ENCODE assay signal across 15 cellular contexts in genomic region chr6:152316024-152316423, GRCh38.
DNase-seq lines count a peak whose midpoint lies in the region; TF ChIP-seq lines count a peak whose summit lies in the region.
"Had no signal": no experiment of that assay in that cellular context is flagged by ENCODE, and none has a peak within 500 bp of the region (broad histone marks: within the 10 kb centered on the region; RNA-seq: fewer than 3 reads in every experiment).

No MANE protein-coding gene starts in this region.

- intact Hi-C loops in A673 (cut with micrococcal nuclease; ENCODE audit: unreplicated experiment): no loop called here

- CTCF ChIA-PET in A673 (lab: Charles Lee): no interaction called here

- H3K27ac ChIP-seq in A673 (ENCODE audit: low read depth, low read length, poor library complexity, severe bottlenecking): no peak overlapping the region
- H3K27ac ChIP-seq: HL-60 had no signal

- H3K36me3 ChIP-seq in A673 (ENCODE audit: insufficient read depth, low read length, poor library complexity, severe bottlenecking): no peaks in the 10 kb centered on the region

- H3K27me3 ChIP-seq in A673 (replicated peaks; ENCODE audit: insufficient read depth, low read depth, low read length, poor library complexity): no peaks in the 10 kb centered on the region

- peak; percentile 54 for DNase-seq in GM04504 (ENCODE audit: low read depth)
- no peak for DNase-seq in chondrocyte (ENCODE audit: low spot score)
- peak; percentile 57 for DNase-seq in hepatic stellate cell (ENCODE audit: low spot score)
- peak; percentile 35 for DNase-seq in smooth muscle cell of the brain vasculature (ENCODE audit: low read depth, low spot score)
- no peak for DNase-seq in NCI-H1105 treated with DMSO at 0.1 percent for 48 hours (lab: John Stamatoyannopoulos, UW)
- no peak for DNase-seq in A673 (ENCODE audit: low spot score)
- no peak for DNase-seq in activated CD4-positive, alpha-beta T cell treated with anti-CD3 and anti-CD28 coated beads, Interleukin-2, amount 50 U/mL, for 1 hour
- no peak for DNase-seq in NCI-H128 (lab: John Stamatoyannopoulos, UW; ENCODE audit: unreplicated experiment)
- DNase-seq: activated CD4-positive, alpha-beta T cell treated with anti-CD3 and anti-CD28 coated beads for 48 hours; activated gamma-delta T cell; Caco-2; naive B cell; stimulated activated naive CD4-positive, alpha-beta T cell; SW 1271 had no signal

- peaks cover 52% of the 10 kb centered on the region for H3K36me3 Mint-ChIP-seq in chondrocyte (ENCODE audit: low read depth)
- H3K36me3 Mint-ChIP-seq: naive B cell had no signal

- no peak overlapping the region for H3K4me3 ChIP-seq in A673 (ENCODE audit: low read depth, low read length, poor library complexity, severe bottlenecking)

- peak overlapping the region; percentile 96 for H3K27ac Mint-ChIP-seq in chondrocyte (ENCODE audit: unreplicated experiment)

- H3K4me3 Mint-ChIP-seq in chondrocyte (ENCODE audit: unreplicated experiment): no peak overlapping the region
- H3K4me3 Mint-ChIP-seq: naive B cell had no signal

- no peaks in the 10 kb centered on the region for H3K27me3 Mint-ChIP-seq in chondrocyte (ENCODE audit: low read depth)

- POLR2A ChIA-PET in A673 (lab: Charles Lee; ENCODE audit: low non-redundant PET): no interaction called here

- no peaks in the 10 kb centered on the region for H3K9me3 Mint-ChIP-seq in chondrocyte (ENCODE audit: low read depth)
- H3K9me3 Mint-ChIP-seq: naive B cell had no signal

- no peaks in the 10 kb centered on the region for H3K4me1 ChIP-seq in A673 (ENCODE audit: insufficient read depth, low read length, poor library complexity, severe bottlenecking)

- TF ChIP-seq CTCF in chondrocyte (IDR thresholded peaks at IDR 0.05) (no peak), A673 (conservative IDR thresholded peaks at IDR 0.05; ENCODE audit: low read depth, low read length) (no peak)

- BruUV-seq in A673 (replicated peaks; lab: Mats Ljungman, UMichigan): no TSS peak

- peaks cover 34% of the 10 kb centered on the region for H3K4me1 Mint-ChIP-seq in chondrocyte (ENCODE audit: low read depth)

- no peaks in the 10 kb centered on the region for H3K9me3 ChIP-seq in A673 (ENCODE audit: low read depth, low read length, poor library complexity, severe bottlenecking)

Comparison
In these comparisons a context has a peak if more than half of its experiments do, and no peak if none do; other contexts are left out.
1. DNase-seq: peak in GM04504 (single experiment), hepatic stellate cell (single experiment) and smooth muscle cell of the brain vasculature (single experiment); none in chondrocyte (single experiment), NCI-H1105 treated with DMSO at 0.1 percent for 48 hours (single experiment), A673 (single experiment), activated CD4-positive, alpha-beta T cell treated with anti-CD3 and anti-CD28 coated beads, Interleukin-2, amount 50 U/mL, for 1 hour (single experiment) and NCI-H128 (single experiment).